In genomic region chr4:149684516-149684915, GRCh38 we compare ENCODE assay signal across 6 cellular contexts.
"Had no signal": no experiment of that assay in that cellular context is flagged by ENCODE, and none has a peak within 500 bp of the region (broad histone marks: within the 10 kb centered on the region; RNA-seq: fewer than 3 reads in every experiment).

No MANE protein-coding gene starts in this region.

- H3K4me3 ChIP-seq: GM23248, K562 had no signal

- H3K27ac ChIP-seq: GM23248 had no signal

- H3K27ac Mint-ChIP-seq: H9 had no signal

- H3K9ac ChIP-seq: GM23248 had no signal

- DNase-seq: GM23248, H9, HCEC 1CT, IMR-90, KG1 had no signal

- H3K4me3 Mint-ChIP-seq: H9 had no signal

- ATAC-seq: K562 had no signal

- H3K4me1 Mint-ChIP-seq: H9 had no signal
